10 cellular contexts compared by ENCODE assay signal in genomic region chr2:205763708-205764501, GRCh38.
DNase-seq lines count a peak whose midpoint lies in the region; FAIRE-seq and TF ChIP-seq lines count a peak whose summit lies in the region.
"Had no signal": no experiment of that assay in that cellular context is flagged by ENCODE, and none has a peak within 500 bp of the region (broad histone marks: within the 10 kb centered on the region; RNA-seq: fewer than 3 reads in every experiment).

No MANE protein-coding gene starts in this region.

- H3K4me3 Mint-ChIP-seq in stimulated activated naive CD8-positive, alpha-beta T cell treated with anti-CD3 and anti-CD28 coated beads, Interleukin-15, Interleukin-2, amounts not matched to agents 100 ng/mL and 50 ng/mL, for 24 hours: no peak overlapping the region

- dilution Hi-C loops in keratinocyte (cut with MboI; ENCODE audit: extremely low pct_ligation_motif_present, low sequenced_read_pairs): no loop called here

- peak; percentile 22 for DNase-seq in NCI-H1092 treated with DMSO at 0.1 percent for 48 hours (lab: John Stamatoyannopoulos, UW)
- DNase-seq in NCI-H1092 (lab: John Stamatoyannopoulos, UW): no peak
- peak; percentile 34 to 83 for DNase-seq in NCI-H526 (lab: John Stamatoyannopoulos, UW)
- peak; percentile 37 for DNase-seq in cerebellar cortex (ENCODE audit: low spot score)
- no peak for DNase-seq in keratinocyte (ENCODE audit: low read depth, low spot score)
- DNase-seq in mesenteric fat pad (ENCODE audit: low spot score): no peak
- no peak for DNase-seq in NCI-H1105 treated with DMSO at 0.1 percent for 48 hours (lab: John Stamatoyannopoulos, UW)

- FAIRE-seq in keratinocyte (lab: Jason Lieb, UNC): peak; percentile 68

- peak overlapping the region; percentile 23 for H2AFZ ChIP-seq in keratinocyte (ENCODE audit: control insufficient read depth, low read length)

- TF ChIP-seq CTCF in keratinocyte (optimal IDR thresholded peaks at IDR 0.05 in 1 of 3, IDR thresholded peaks at IDR 0.05 in 1 of 3, conservative IDR thresholded peaks at IDR 0.05 in 1 of 3; ENCODE audit: extremely low read depth in 1 of 3, insufficient read depth in 2 of 3, low read length in 3 of 3): peak; percentile 55 to 84 (median 74)

- peaks cover 31% of the 10 kb centered on the region for H3K4me1 ChIP-seq in keratinocyte (ENCODE audit: control insufficient read depth, extremely low read depth, insufficient read depth, low read length)

- no peaks in the 10 kb centered on the region for H3K27me3 ChIP-seq in keratinocyte (ENCODE audit: control insufficient read depth, extremely low read depth, insufficient read depth, low read length)
- H3K27me3 ChIP-seq: BLaER1 treated with 17β-estradiol and CSF1 and Interleukin-3, amounts not matched to agents 10 nM and 100 nM had no signal

- H3K27me3 Mint-ChIP-seq in stimulated activated naive CD8-positive, alpha-beta T cell treated with anti-CD3 and anti-CD28 coated beads, Interleukin-15, Interleukin-2, amounts not matched to agents 100 ng/mL and 50 ng/mL, for 24 hours: peaks cover 58% of the 10 kb centered on the region

- H4K20me1 ChIP-seq in keratinocyte (ENCODE audit: control insufficient read depth, extremely low read depth, insufficient read depth, low read length): no peaks in the 10 kb centered on the region

- no peaks in the 10 kb centered on the region for H3K79me2 ChIP-seq in keratinocyte (ENCODE audit: control insufficient read depth, insufficient read depth, low read length)

- peak overlapping the region; percentile 72 for H3K9ac ChIP-seq in keratinocyte (ENCODE audit: control insufficient read depth, extremely low read depth, insufficient read depth, low read length)
- H3K9ac ChIP-seq: BLaER1 treated with 17β-estradiol and CSF1 and Interleukin-3, amounts not matched to agents 10 nM and 100 nM had no signal

- no peaks in the 10 kb centered on the region for H3K36me3 Mint-ChIP-seq in stimulated activated naive CD8-positive, alpha-beta T cell treated with anti-CD3 and anti-CD28 coated beads, Interleukin-15, Interleukin-2, amounts not matched to agents 100 ng/mL and 50 ng/mL, for 24 hours (ENCODE audit: low read depth)

- peaks cover 7 to 19% of the 10 kb centered on the region in 2 experiments for H3K36me3 ChIP-seq in keratinocyte (ENCODE audit: control insufficient read depth in 2 of 2, extremely low read depth in 1 of 2, insufficient read depth in 2 of 2, low read length in 2 of 2)

- peaks cover 2% of the 10 kb centered on the region for H3K9me3 ChIP-seq in keratinocyte (ENCODE audit: control insufficient read depth, low read depth, low read length)
- H3K9me3 ChIP-seq: BLaER1 treated with 17β-estradiol and CSF1 and Interleukin-3, amounts not matched to agents 10 nM and 100 nM had no signal

- peaks cover 7% of the 10 kb centered on the region for H3K4me1 Mint-ChIP-seq in stimulated activated naive CD8-positive, alpha-beta T cell treated with anti-CD3 and anti-CD28 coated beads, Interleukin-15, Interleukin-2, amounts not matched to agents 100 ng/mL and 50 ng/mL, for 24 hours (ENCODE audit: low read depth)

- peak overlapping the region; percentile 45 for H3K4me2 ChIP-seq in keratinocyte (ENCODE audit: control insufficient read depth, extremely low read depth, insufficient read depth, low read depth, low read length)
- H3K4me2 ChIP-seq: BLaER1 treated with 17β-estradiol and CSF1 and Interleukin-3, amounts not matched to agents 10 nM and 100 nM had no signal

- no peak overlapping the region for H3K4me3 ChIP-seq in keratinocyte (ENCODE audit: control insufficient read depth in 2 of 3, extremely low read depth in 1 of 3, insufficient read depth in 2 of 3, low read depth in 1 of 3, low read length in 3 of 3)
- H3K4me3 ChIP-seq: BLaER1 treated with 17β-estradiol and CSF1 and Interleukin-3, amounts not matched to agents 10 nM and 100 nM had no signal

- H3K9me3 Mint-ChIP-seq in stimulated activated naive CD8-positive, alpha-beta T cell treated with anti-CD3 and anti-CD28 coated beads, Interleukin-15, Interleukin-2, amounts not matched to agents 100 ng/mL and 50 ng/mL, for 24 hours: no peaks in the 10 kb centered on the region

- H3K27ac Mint-ChIP-seq in stimulated activated naive CD8-positive, alpha-beta T cell treated with anti-CD3 and anti-CD28 coated beads, Interleukin-15, Interleukin-2, amounts not matched to agents 100 ng/mL and 50 ng/mL, for 24 hours: peak overlapping the region; percentile 12

- H3K9me1 ChIP-seq in keratinocyte (ENCODE audit: control insufficient read depth, extremely low read depth, insufficient read depth, low read length): no peaks in the 10 kb centered on the region

- H3K27ac ChIP-seq in keratinocyte (ENCODE audit: control insufficient read depth, insufficient read depth, low read length): peak overlapping the region; percentile 87
- H3K27ac ChIP-seq: BLaER1 treated with 17β-estradiol and CSF1 and Interleukin-3, amounts not matched to agents 10 nM and 100 nM; VCaP had no signal

Comparison
In these comparisons a context has a peak if more than half of its experiments do, and no peak if none do; other contexts are left out.
1. DNase-seq: peak in NCI-H1092 treated with DMSO at 0.1 percent for 48 hours (single experiment), NCI-H526 (2 of 2) and cerebellar cortex (single experiment); none in NCI-H1092 (single experiment), keratinocyte (single experiment), mesenteric fat pad (single experiment) and NCI-H1105 treated with DMSO at 0.1 percent for 48 hours (single experiment).